1 cellular context compared by ENCODE assay signal in genomic region chr3:12879191-12879815, GRCh38.
TF ChIP-seq lines count a peak whose summit lies in the region.

No MANE protein-coding gene starts in this region.

TF ChIP-seq in K562, 482 proteins besides CTCF, POLR2A, EP300 and RAD21 (continued from another document and continues in another):
- TF ChIP-seq STAT6 (CRISPR knock-in tag; IDR thresholded peaks at IDR 0.05), result no peak
- TF ChIP-seq ERF (CRISPR knock-in tag; IDR thresholded peaks at IDR 0.05), result 0 out of 2 replicates have a peak, but pooled peaks have one; percentile 42
- TF ChIP-seq SMAD3 (CRISPR knock-in tag; conservative IDR thresholded peaks at IDR 0.05), result no peak
- peak; percentile 58; the same call in 1 of the 2 replicates for TF ChIP-seq MEF2D (tag; conservative IDR thresholded peaks at IDR 0.05; ENCODE audit: low read depth)
- no peak for TF ChIP-seq PHB2 (IDR thresholded peaks at IDR 0.05; ENCODE audit: low read depth)
- no peak for TF ChIP-seq MAFF (IDR thresholded peaks at IDR 0.05; ENCODE audit: low read length)
- TF ChIP-seq NR4A1 (CRISPR knock-in tag; IDR thresholded peaks at IDR 0.05), result no peak
- peak; percentile 91 for TF ChIP-seq NR4A1 (tag; IDR thresholded peaks at IDR 0.05)
- peak; percentile 76; the same call in 1 of the 2 replicates for TF ChIP-seq NFXL1 (CRISPR knock-in tag; IDR thresholded peaks at IDR 0.05)
- TF ChIP-seq RBM14 (IDR thresholded peaks at IDR 0.05; ENCODE audit: borderline replicate concordance, insufficient read depth, low read depth, low read length), result no peak
- TF ChIP-seq ZNF668 (CRISPR knock-in tag; IDR thresholded peaks at IDR 0.05), result peak; percentile 88
- TF ChIP-seq THRB (CRISPR knock-in tag; conservative IDR thresholded peaks at IDR 0.05), result no peak
- TF ChIP-seq ZNF324 (CRISPR knock-in tag; IDR thresholded peaks at IDR 0.05), result 0 out of 2 replicates have a peak, but pooled peaks have one; percentile 29
- TF ChIP-seq ZHX1 (conservative IDR thresholded peaks at IDR 0.05; ENCODE audit: low read length), result no peak
- no peak for TF ChIP-seq POLR3G (IDR thresholded peaks at IDR 0.05; ENCODE audit: extremely low read depth, insufficient read length, insufficient replicate concordance)
- TF ChIP-seq MITF (IDR thresholded peaks at IDR 0.05), result no peak
- no peak for TF ChIP-seq FOXO4 (CRISPR knock-in tag; IDR thresholded peaks at IDR 0.05)
- no peak for TF ChIP-seq IRF9 (tag; IDR thresholded peaks at IDR 0.05)
- TF ChIP-seq ZNF431 (CRISPR knock-in tag; IDR thresholded peaks at IDR 0.05), result no peak
- TF ChIP-seq HNRNPLL (IDR thresholded peaks at IDR 0.05; ENCODE audit: low read depth, low read length, poor library complexity, severe bottlenecking), result no peak
- TF ChIP-seq KLF1 (tag; IDR thresholded peaks at IDR 0.05), result no peak
- TF ChIP-seq CGGBP1 (CRISPR knock-in tag; IDR thresholded peaks at IDR 0.05), result no peak
- no peak for TF ChIP-seq MBD2 (IDR thresholded peaks at IDR 0.05; ENCODE audit: borderline replicate concordance, low read depth)
- no peak for TF ChIP-seq HMG20A (CRISPR knock-in tag; conservative IDR thresholded peaks at IDR 0.05)
- no peak for TF ChIP-seq ZNF740 (CRISPR knock-in tag; IDR thresholded peaks at IDR 0.05)
- TF ChIP-seq ZNF740 (tag; IDR thresholded peaks at IDR 0.05), result 0 out of 4 replicates have a peak, but pooled peaks of 1 of the 2 experiments have one; percentile 24
- TF ChIP-seq FOXP1 (CRISPR knock-in tag; IDR thresholded peaks at IDR 0.05), result no peak
- no peak for TF ChIP-seq HDAC8 (tag; IDR thresholded peaks at IDR 0.05)
- TF ChIP-seq FOXA1 (IDR thresholded peaks at IDR 0.05; ENCODE audit: borderline replicate concordance), result no peak
- peak; percentile 95 for TF ChIP-seq ZNF766 (CRISPR knock-in tag; conservative IDR thresholded peaks at IDR 0.05)
- TF ChIP-seq HMBOX1 (IDR thresholded peaks at IDR 0.05), result 0 out of 2 replicates have a peak, but pooled peaks have one; percentile 11
- TF ChIP-seq ETS1 (conservative IDR thresholded peaks at IDR 0.05; ENCODE audit: control insufficient read depth, low read depth, low read length), result no peak
- no peak for TF ChIP-seq PHF20 (IDR thresholded peaks at IDR 0.05; ENCODE audit: partially characterized antibody)
- no peak for TF ChIP-seq SAFB2 (IDR thresholded peaks at IDR 0.05; ENCODE audit: borderline replicate concordance, low read depth, low read length, severe bottlenecking)
- no peak for TF ChIP-seq NFYB (IDR thresholded peaks at IDR 0.05; ENCODE audit: extremely low read depth, insufficient read length)
- TF ChIP-seq KLF6 (CRISPR knock-in tag; IDR thresholded peaks at IDR 0.05; ENCODE audit: borderline replicate concordance), result 0 out of 2 replicates have a peak, but pooled peaks have one; percentile 50
- TF ChIP-seq CBX5 (IDR thresholded peaks at IDR 0.05; ENCODE audit: borderline replicate concordance, low read depth), result no peak
- no peak for TF ChIP-seq POLR2G (IDR thresholded peaks at IDR 0.05; ENCODE audit: low read depth, low read length)
- TF ChIP-seq ZBTB2 (IDR thresholded peaks at IDR 0.05), result no peak
- TF ChIP-seq TAL1 (IDR thresholded peaks at IDR 0.05), result no peak
- TF ChIP-seq GATA2 (CRISPR knock-in tag; IDR thresholded peaks at IDR 0.05), result no peak
- no peak for TF ChIP-seq PREB (CRISPR knock-in tag; IDR thresholded peaks at IDR 0.05)
- TF ChIP-seq ZFP1 (CRISPR knock-in tag; IDR thresholded peaks at IDR 0.05), result no peak
- TF ChIP-seq FOSL1 (tag; conservative IDR thresholded peaks at IDR 0.05), result no peak
- no peak for TF ChIP-seq TEAD4 (IDR thresholded peaks at IDR 0.05; ENCODE audit: low read length)
- TF ChIP-seq TEAD4 (CRISPR knock-in tag; IDR thresholded peaks at IDR 0.05; ENCODE audit: borderline replicate concordance), result no peak
- no peak for TF ChIP-seq E2F4 (CRISPR knock-in tag; IDR thresholded peaks at IDR 0.05; ENCODE audit: low read depth)
- TF ChIP-seq NCOA6 (IDR thresholded peaks at IDR 0.05), result no peak; the same call in 1 of the 2 replicates
- peak; percentile 84 for TF ChIP-seq ZNF311 (CRISPR knock-in tag; IDR thresholded peaks at IDR 0.05)
- no peak for TF ChIP-seq SAFB (IDR thresholded peaks at IDR 0.05; ENCODE audit: borderline replicate concordance, low read depth, low read length)
